Comparison of ENCODE assay signal across 10 cellular contexts in genomic region chr2:156192468-156192867, GRCh38.
DNase-seq lines count a peak whose midpoint lies in the region; ATAC-seq and TF ChIP-seq lines count a peak whose summit lies in the region.
"Had no signal": no experiment of that assay in that cellular context is flagged by ENCODE, and none has a peak within 500 bp of the region (broad histone marks: within the 10 kb centered on the region; RNA-seq: fewer than 3 reads in every experiment).

No MANE protein-coding gene starts in this region.

- no peaks in the 10 kb centered on the region for H3K36me3 ChIP-seq in GM06990 (ENCODE audit: control insufficient read depth, insufficient read depth, low read length)
- H3K36me3 ChIP-seq in OCI-LY3 (replicated peaks; ENCODE audit: low read depth, low read length): no peaks in the 10 kb centered on the region
- no peaks in the 10 kb centered on the region for H3K36me3 ChIP-seq in ovary

- ATAC-seq in GM21423 (IDR thresholded peaks at IDR 0.05; ENCODE audit: unreplicated experiment): peak; percentile 82
- ATAC-seq in HG02870 (IDR thresholded peaks at IDR 0.05; ENCODE audit: unreplicated experiment): no peak

- H3K9me3 ChIP-seq in OCI-LY3 (ENCODE audit: insufficient read depth, low read length) (no peaks in the 10 kb centered on the region), ovary (no peaks in the 10 kb centered on the region)

- no peak for TF ChIP-seq POLR2A in ovary (IDR thresholded peaks at IDR 0.05)

- DNase-seq in GM06990 (ENCODE audit: extremely low read depth, insufficient read length) (peak; percentile 13), fibroblast of villous mesenchyme (ENCODE audit: low read depth) (no peak), ovary (no peak), G401 (ENCODE audit: low spot score) (no peak), iPS-NIHi11 (ENCODE audit: low spot score) (no peak)
- DNase-seq: EL, NCI-H345 had no signal

- TF ChIP-seq EP300 in ovary (IDR thresholded peaks at IDR 0.05): no peak

- H2AFZ ChIP-seq in OCI-LY3 (ENCODE audit: low read depth, low read length): no peak overlapping the region

- peaks cover 7% of the 10 kb centered on the region for H3K4me1 ChIP-seq in OCI-LY3 (ENCODE audit: low read length)
- no peaks in the 10 kb centered on the region for H3K4me1 ChIP-seq in ovary (ENCODE audit: insufficient read depth)

- in situ Hi-C loops in G401 (cut with HindIII; ENCODE audit: low sequenced_read_pairs): no loop called here

- H3K4me2 ChIP-seq in OCI-LY3 (ENCODE audit: low read length): peak overlapping the region; percentile 21; the same call in 1 of the 2 replicates

- TF ChIP-seq CTCF in GM06990 (IDR thresholded peaks at IDR 0.05; ENCODE audit: insufficient read depth, low read length, poor library complexity, severe bottlenecking) (peak; percentile 39), OCI-LY3 (IDR thresholded peaks at IDR 0.05; ENCODE audit: low read depth, low read length) (peak; percentile 49), fibroblast of villous mesenchyme (IDR thresholded peaks at IDR 0.05; ENCODE audit: insufficient read depth, low read depth, low read length) (peak; percentile 21), ovary (IDR thresholded peaks at IDR 0.05) (no peak)

- no peaks in the 10 kb centered on the region for H3K79me2 ChIP-seq in OCI-LY3 (ENCODE audit: low read length)

- intact Hi-C loops in ovary (cut with DNase I): no loop called here

- H3K9ac ChIP-seq in OCI-LY3 (ENCODE audit: low read length): no peak overlapping the region

- H3K27ac ChIP-seq in OCI-LY3 (ENCODE audit: low read length) (no peak overlapping the region), ovary (no peak overlapping the region)

- H3K4me3 ChIP-seq in GM06990 (replicated peaks; ENCODE audit: low read depth, low read length): no peak overlapping the region
- no peak overlapping the region for H3K4me3 ChIP-seq in OCI-LY3 (ENCODE audit: low read length)
- H3K4me3 ChIP-seq in fibroblast of villous mesenchyme (ENCODE audit: low read depth, low read length): no peak overlapping the region
- H3K4me3 ChIP-seq in ovary: no peak overlapping the region

- H4K20me1 ChIP-seq in OCI-LY3 (ENCODE audit: insufficient read depth, low read length): no peaks in the 10 kb centered on the region

- no peaks in the 10 kb centered on the region for H3K27me3 ChIP-seq in GM06990 (replicated peaks; ENCODE audit: control insufficient read depth, insufficient read depth, low read length)
- H3K27me3 ChIP-seq in OCI-LY3 (ENCODE audit: low read depth, low read length): no peaks in the 10 kb centered on the region
- no peaks in the 10 kb centered on the region for H3K27me3 ChIP-seq in ovary

Comparison
In these comparisons a context has a peak if more than half of its experiments do, and no peak if none do; other contexts are left out.
1. CTCF ChIP-seq: peak in GM06990 (single experiment), OCI-LY3 (single experiment) and fibroblast of villous mesenchyme (single experiment); none in ovary (0 of 3).